Comparison of ENCODE assay signal across 10 cellular contexts in genomic region chr3:172305552-172305951, GRCh38.
DNase-seq lines count a peak whose midpoint lies in the region; TF ChIP-seq lines count a peak whose summit lies in the region.
"Had no signal": no experiment of that assay in that cellular context is flagged by ENCODE, and none has a peak within 500 bp of the region (broad histone marks: within the 10 kb centered on the region; RNA-seq: fewer than 3 reads in every experiment).

No MANE protein-coding gene starts in this region.

- peak; percentile 31 for DNase-seq in HK-2 (ENCODE audit: unreplicated experiment)
- DNase-seq in astrocyte of the spinal cord (ENCODE audit: low read depth, low spot score): peak; percentile 74
- peak; percentile 93 for DNase-seq in iris pigment epithelial cell (ENCODE audit: low read depth)
- peak; percentile 69 for DNase-seq in stromal cell of bone marrow (ENCODE audit: low read depth)
- no peak for DNase-seq in activated effector memory CD4-positive, alpha-beta T cell treated with anti-CD3 and anti-CD28 coated beads, Interleukin-2, amount 50 U/mL, for 16 hours
- DNase-seq in H4 (ENCODE audit: low spot score): no peak
- no peak for DNase-seq in stimulated activated CD4-positive, alpha-beta T cell treated with anti-CD3 and anti-CD28 coated beads, Interleukin-4, amount 100 ng/mL, for 4 hours
- DNase-seq: immature natural killer cell; OCI-M1; stimulated activated naive CD4-positive, alpha-beta T cell had no signal

- in situ Hi-C loops in astrocyte of the spinal cord (cut with HindIII; ENCODE audit: low sequenced_read_pairs): no loop called here

- H3K4me3 ChIP-seq in astrocyte of the spinal cord (ENCODE audit: low read depth, low read length): no peak overlapping the region

- no peak for TF ChIP-seq CTCF in astrocyte of the spinal cord (IDR thresholded peaks at IDR 0.05; ENCODE audit: low read depth, low read length)

Comparison
In these comparisons a context has a peak if more than half of its experiments do, and no peak if none do; other contexts are left out.
1. DNase-seq: peak in HK-2 (single experiment), astrocyte of the spinal cord (single experiment), iris pigment epithelial cell (single experiment) and stromal cell of bone marrow (single experiment); none in activated effector memory CD4-positive, alpha-beta T cell treated with anti-CD3 and anti-CD28 coated beads, Interleukin-2, amount 50 U/mL, for 16 hours (single experiment), H4 (single experiment) and stimulated activated CD4-positive, alpha-beta T cell treated with anti-CD3 and anti-CD28 coated beads, Interleukin-4, amount 100 ng/mL, for 4 hours (0 of 2).